In the genomic region with DNA sequence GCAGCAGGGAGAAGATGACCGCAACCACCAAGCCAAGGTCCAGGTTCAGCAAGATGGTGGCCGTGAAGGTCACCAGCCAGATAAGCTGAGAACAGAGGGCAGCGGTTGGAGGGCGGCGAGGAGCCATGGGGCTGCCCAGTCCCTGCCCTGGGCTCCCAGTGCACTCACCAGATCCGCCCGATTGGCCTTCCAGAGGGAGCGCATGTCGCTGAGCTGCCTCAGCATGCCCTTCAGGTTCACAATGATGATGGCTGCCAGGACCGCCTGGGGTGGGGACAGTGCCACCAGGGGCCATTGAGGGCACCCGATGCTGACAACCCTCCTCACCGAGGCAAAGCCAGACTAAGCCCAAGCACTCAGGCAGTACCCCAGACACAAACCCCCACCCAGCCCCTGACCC, we compare ENCODE assay signal across 26 cellular contexts. TPM values are rescaled to one million over a fixed set of nuclear protein-coding genes. Genes with fewer than 3 reads are reported as not detected.
DNase-seq lines count a peak whose midpoint lies in the region; ATAC-seq, FAIRE-seq and TF ChIP-seq lines count a peak whose summit lies in the region.
"Had no signal": no experiment of that assay in that cellular context is flagged by ENCODE, and none has a peak within 500 bp of the region (broad histone marks: within the 10 kb centered on the region; RNA-seq: fewer than 3 reads in every experiment).

No MANE protein-coding gene starts in this region.

- WGBS in K562 (ENCODE audit: insufficient coverage, low coverage, missing lambda C conversion rate): 93% methylated on average over 8 of the region's 12 CpGs
- WGBS in neuronal stem cell (ENCODE audit: extremely low coverage in 2 of 2, insufficient read length in 2 of 2, insufficient replicate concordance in 1 of 2), 2 donors: no CpG with 5 or more reads among the region's 12 CpGs

- H2AFZ ChIP-seq in K562 (ENCODE audit: low read depth, low read length) (no peak overlapping the region), neuronal stem cell (ENCODE audit: low read length) (no peak overlapping the region)
- H2AFZ ChIP-seq: GM23338 had no signal

- POLR2A ChIA-PET in K562 (lab: Yijun Ruan, JAX): no interaction called here

- H3K4ac ChIP-seq in neuronal stem cell (ENCODE audit: low read length): no peak overlapping the region

- no peaks in the 10 kb centered on the region for H3K9me3 ChIP-seq in K562 (replicated peaks; ENCODE audit: control insufficient read depth, insufficient read depth, low read depth, low read length)
- no peaks in the 10 kb centered on the region for H3K9me3 ChIP-seq in neuronal stem cell (replicated peaks in 1 of 2; ENCODE audit: control insufficient read depth in 2 of 2, insufficient read depth in 1 of 2, low read depth in 1 of 2, low read length in 2 of 2)
- H3K9me3 ChIP-seq in Peyer's patch: no peaks in the 10 kb centered on the region

- H3K9me3 Mint-ChIP-seq in natural killer cell treated with Interleukin-12 subunit alpha and Interleukin-12 subunit beta and Interleukin-15 and Interleukin-18, amount 100 ng/mL, for 72 hours: no peaks in the 10 kb centered on the region
- no peaks in the 10 kb centered on the region for H3K9me3 Mint-ChIP-seq in natural killer cell
- no peaks in the 10 kb centered on the region for H3K9me3 Mint-ChIP-seq in stimulated activated effector memory CD8-positive, alpha-beta T cell treated with anti-CD3 and anti-CD28 coated beads, Interleukin-12 subunit alpha, Interleukin-12 subunit beta, amount 100 ng/mL, for 72 hours
- H3K9me3 Mint-ChIP-seq: CD4-positive, alpha-beta memory T cell; GM23338; H9 had no signal

- FAIRE-seq in K562 (lab: Jason Lieb, UNC): no peak
- FAIRE-seq: GM12891, GM18507 had no signal

- no peak overlapping the region for H3K4me3 Mint-ChIP-seq in natural killer cell treated with Interleukin-12 subunit alpha and Interleukin-12 subunit beta and Interleukin-15 and Interleukin-18, amount 100 ng/mL, for 72 hours
- H3K4me3 Mint-ChIP-seq in natural killer cell: no peak overlapping the region
- no peak overlapping the region for H3K4me3 Mint-ChIP-seq in stimulated activated effector memory CD8-positive, alpha-beta T cell treated with anti-CD3 and anti-CD28 coated beads, Interleukin-12 subunit alpha, Interleukin-12 subunit beta, amount 100 ng/mL, for 72 hours
- H3K4me3 Mint-ChIP-seq: CD4-positive, alpha-beta memory T cell; GM23338; H9 had no signal

- in situ Hi-C loops in K562 (cut with MboI): no loop called here

- no peak for TF ChIP-seq CTCF in natural killer cell (IDR thresholded peaks at IDR 0.05)
- TF ChIP-seq CTCF in K562 (IDR thresholded peaks at IDR 0.05 in 2 of 3, conservative IDR thresholded peaks at IDR 0.05 in 1 of 3; ENCODE audit: insufficient read depth in 2 of 3, low read depth in 1 of 3, low read length in 3 of 3): no peak
- TF ChIP-seq CTCF in Peyer's patch (IDR thresholded peaks at IDR 0.05): no peak

- ATAC-seq in natural killer cell treated with Interleukin-12 subunit alpha and Interleukin-12 subunit beta and Interleukin-15 and Interleukin-18, amount 100 ng/mL, for 72 hours: no peak
- ATAC-seq in natural killer cell: no peak
- no peak for ATAC-seq in K562
- ATAC-seq in stimulated activated effector memory CD8-positive, alpha-beta T cell treated with anti-CD3 and anti-CD28 coated beads, Interleukin-12 subunit alpha, Interleukin-12 subunit beta, amount 100 ng/mL, for 72 hours: no peak
- ATAC-seq in HG03378 (IDR thresholded peaks at IDR 0.05; ENCODE audit: unreplicated experiment): no peak
- ATAC-seq: GM23338, HCT116 had no signal

- no peak overlapping the region for H3K23ac ChIP-seq in neuronal stem cell (ENCODE audit: low read depth, low read length, poor library complexity)

- no peaks in the 10 kb centered on the region for H4K20me1 ChIP-seq in K562 (replicated peaks; ENCODE audit: control insufficient read depth, insufficient read depth, low read length)

- H4K8ac ChIP-seq in neuronal stem cell (ENCODE audit: low read depth, low read length): no peak overlapping the region

- H3K36me3 Mint-ChIP-seq in natural killer cell treated with Interleukin-12 subunit alpha and Interleukin-12 subunit beta and Interleukin-15 and Interleukin-18, amount 100 ng/mL, for 72 hours: peaks cover 10% of the 10 kb centered on the region
- no peaks in the 10 kb centered on the region for H3K36me3 Mint-ChIP-seq in natural killer cell
- H3K36me3 Mint-ChIP-seq in stimulated activated effector memory CD8-positive, alpha-beta T cell treated with anti-CD3 and anti-CD28 coated beads, Interleukin-12 subunit alpha, Interleukin-12 subunit beta, amount 100 ng/mL, for 72 hours: peaks cover 55% of the 10 kb centered on the region

- peaks cover 7 to 12% of the 10 kb centered on the region in 2 donors for H3K4me1 Mint-ChIP-seq in natural killer cell treated with Interleukin-12 subunit alpha and Interleukin-12 subunit beta and Interleukin-15 and Interleukin-18, amount 100 ng/mL, for 72 hours (ENCODE audit: low read depth in 2 of 2)
- H3K4me1 Mint-ChIP-seq in natural killer cell: peaks cover 0 to 21% of the 10 kb centered on the region in 2 donors
- H3K4me1 Mint-ChIP-seq in stimulated activated effector memory CD8-positive, alpha-beta T cell treated with anti-CD3 and anti-CD28 coated beads, Interleukin-12 subunit alpha, Interleukin-12 subunit beta, amount 100 ng/mL, for 72 hours: peaks cover 23% of the 10 kb centered on the region

- H3K27ac ChIP-seq in K562 (ENCODE audit: extremely low read depth, low read depth, low read length) (no peak overlapping the region), neuronal stem cell (replicated peaks; ENCODE audit: low read length) (no peak overlapping the region), Peyer's patch (no peak overlapping the region)

- no TSS peak for BruUV-seq in K562 (replicated peaks; lab: Mats Ljungman, UMichigan)

- peak; percentile 46 for DNase-seq in natural killer cell treated with Interleukin-12 subunit alpha and Interleukin-12 subunit beta and Interleukin-15 and Interleukin-18, amount 100 ng/mL, for 72 hours (ENCODE audit: low spot score)
- DNase-seq in natural killer cell: no peak
- DNase-seq in K562 (ENCODE audit: extremely low read depth in 1 of 4, low spot score in 3 of 4): no peak
- no peak for DNase-seq in neuronal stem cell (ENCODE audit: low spot score)
- DNase-seq in stimulated activated effector memory CD8-positive, alpha-beta T cell treated with anti-CD3 and anti-CD28 coated beads, Interleukin-12 subunit alpha, Interleukin-12 subunit beta, amount 100 ng/mL, for 72 hours (ENCODE audit: low spot score in 2 of 2): no peak
- no peak for DNase-seq in Peyer's patch
- no peak for DNase-seq in stimulated activated CD4-positive, alpha-beta T cell treated with anti-CD3 and anti-CD28 coated beads, Interleukin-2, amount 100 ng/mL, for 24 hours
- DNase-seq: C1 segment of cervical spinal cord; Calu3; CD4-positive, alpha-beta memory T cell; COR-L47; DMS53; DMS79 treated with DMSO at 0.1 percent for 48 hours; GF-D8; H9 had no signal

- H3K27ac Mint-ChIP-seq in natural killer cell treated with Interleukin-12 subunit alpha and Interleukin-12 subunit beta and Interleukin-15 and Interleukin-18, amount 100 ng/mL, for 72 hours: no peak overlapping the region
- H3K27ac Mint-ChIP-seq in natural killer cell: no peak overlapping the region
- peak overlapping the region; percentile 61 for H3K27ac Mint-ChIP-seq in stimulated activated effector memory CD8-positive, alpha-beta T cell treated with anti-CD3 and anti-CD28 coated beads, Interleukin-12 subunit alpha, Interleukin-12 subunit beta, amount 100 ng/mL, for 72 hours
- H3K27ac Mint-ChIP-seq: CD4-positive, alpha-beta memory T cell had no signal

- no peak overlapping the region for H2BK15ac ChIP-seq in neuronal stem cell (ENCODE audit: low read length)

- CTCF ChIA-PET in K562 (lab: Yijun Ruan, JAX; ENCODE audit: low intra/inter-chr PET ratio): no interaction called here

- no peak for TF ChIP-seq RAD21 in K562 (CRISPR knock-in tag; conservative IDR thresholded peaks at IDR 0.05 in 1 of 2, IDR thresholded peaks at IDR 0.05 in 1 of 2)

- H3K18ac ChIP-seq in neuronal stem cell (ENCODE audit: low read length): peak overlapping the region; percentile 11

- peaks cover 7% of the 10 kb centered on the region for H3K79me1 ChIP-seq in neuronal stem cell (ENCODE audit: low read depth, low read length)

- H3K36me3 ChIP-seq in K562 (ENCODE audit: control insufficient read depth, insufficient read depth, low read length) (peaks cover 70% of the 10 kb centered on the region; the same call in 2 of the 3 replicates), neuronal stem cell (replicated peaks in 1 of 2; ENCODE audit: control insufficient read depth in 2 of 2, insufficient read depth in 2 of 2, low read length in 2 of 2) (peaks cover 66 to 87% of the 10 kb centered on the region in 2 donors), Peyer's patch (peaks cover 0 to 79% (median 0%) of the 10 kb centered on the region in 3 donors)

- peaks cover 0 to 13% of the 10 kb centered on the region in 2 experiments; a peak in 4 of 5 replicates for H3K4me1 ChIP-seq in K562 (replicated peaks in 1 of 2; ENCODE audit: control insufficient read depth in 2 of 2, insufficient read depth in 2 of 2, low read length in 2 of 2)
- H3K4me1 ChIP-seq in neuronal stem cell (ENCODE audit: control insufficient read depth in 2 of 2, insufficient read depth in 1 of 2, low read depth in 1 of 2, low read length in 2 of 2): peaks cover 5 to 8% of the 10 kb centered on the region in 2 donors
- peaks cover 0 to 14% (median 2%) of the 10 kb centered on the region in 4 donors for H3K4me1 ChIP-seq in Peyer's patch

- no peak for TF ChIP-seq POLR2A in K562 (conservative IDR thresholded peaks at IDR 0.05)
- TF ChIP-seq POLR2A in Peyer's patch (IDR thresholded peaks at IDR 0.05): no peak

- peaks cover 4% of the 10 kb centered on the region for H3K9me1 ChIP-seq in K562 (ENCODE audit: control insufficient read depth, insufficient read depth, low read length)

- H3K4me3 ChIP-seq in K562 (no peak overlapping the region), neuronal stem cell (ENCODE audit: low read length in 2 of 2) (peak overlapping the region in 1 of 2 donors; percentile 42), Peyer's patch (no peak overlapping the region)
- H3K4me3 ChIP-seq: GM23338 had no signal

- intact Hi-C loops in natural killer cell (cut with micrococcal nuclease) (no loop called here), K562 (cut with micrococcal nuclease) (no loop called here)

- no peak overlapping the region for H3K9ac ChIP-seq in K562 (ENCODE audit: insufficient read depth in 1 of 2, low read depth in 2 of 2, low read length in 2 of 2)
- no peak overlapping the region for H3K9ac ChIP-seq in neuronal stem cell (ENCODE audit: low read depth, low read length, poor library complexity)

- H2BK120ac ChIP-seq in neuronal stem cell (ENCODE audit: low read depth, low read length): no peak overlapping the region

- no peak overlapping the region for H4K91ac ChIP-seq in neuronal stem cell (ENCODE audit: low read depth, low read length, poor library complexity)

- no peak overlapping the region for H3K14ac ChIP-seq in neuronal stem cell (ENCODE audit: low read length)

- H3K79me2 ChIP-seq in K562 (ENCODE audit: control insufficient read depth, insufficient read depth, low read length): peaks cover 8% of the 10 kb centered on the region

- H3K4me2 ChIP-seq in K562 (ENCODE audit: insufficient read depth, low read length) (no peak overlapping the region), neuronal stem cell (ENCODE audit: insufficient read depth, low read length, poor library complexity, severe bottlenecking) (no peak overlapping the region)
- H3K4me2 ChIP-seq: GM23338 had no signal

- no peak for TF ChIP-seq EP300 in K562 (IDR thresholded peaks at IDR 0.05; ENCODE audit: low read length)

- no peak overlapping the region for H2BK5ac ChIP-seq in neuronal stem cell (ENCODE audit: low read length)

- no peak overlapping the region for H2BK12ac ChIP-seq in neuronal stem cell (ENCODE audit: low read length)

- H2AK5ac ChIP-seq in neuronal stem cell (ENCODE audit: low read depth, low read length): no peak overlapping the region

- H3K27me3 ChIP-seq in K562 (ENCODE audit: control insufficient read depth in 2 of 2, insufficient read depth in 2 of 2, low read length in 2 of 2) (no peaks in the 10 kb centered on the region), neuronal stem cell (ENCODE audit: control insufficient read depth in 3 of 3, insufficient read depth in 3 of 3, low read depth in 1 of 3, low read length in 3 of 3) (no peaks in the 10 kb centered on the region), Peyer's patch (no peaks in the 10 kb centered on the region)

- H3K27me3 Mint-ChIP-seq in natural killer cell treated with Interleukin-12 subunit alpha and Interleukin-12 subunit beta and Interleukin-15 and Interleukin-18, amount 100 ng/mL, for 72 hours: no peaks in the 10 kb centered on the region
- no peaks in the 10 kb centered on the region for H3K27me3 Mint-ChIP-seq in natural killer cell (ENCODE audit: low read depth in 2 of 2)
- H3K27me3 Mint-ChIP-seq: CD4-positive, alpha-beta memory T cell had no signal

RNA-seq across cellular contexts. Expression of a gene that starts 5.4 kb away (rescaled TPM):
- total RNA-seq in natural killer cell treated with Interleukin-12 subunit alpha and Interleukin-12 subunit beta and Interleukin-15 and Interleukin-18, amount 100 ng/mL, for 72 hours: 10 to 100 TPM; 31.3 to 62.4 TPM
- 10 to 100 TPM; 25.8 to 37.6 (median 32.3) TPM for total RNA-seq in natural killer cell
- total RNA-seq in K562 (2011; cell fraction: chromatin; rRNA removed; ENCODE audit: low replicate concordance): 176 and 387 TPM in 2 replicates
- 251 and 260 TPM in 2 replicates for total RNA-seq in K562 (2011; cell fraction: nucleolus; rRNA removed)
- total RNA-seq in K562 (2011; cell fraction: nucleoplasm; rRNA removed): 183 and 192 TPM in 2 replicates
- total RNA-seq in K562 (2014; rRNA removed): 14.8 and 22.2 TPM in 2 replicates
- 7.1 and 10.5 TPM in 2 replicates for total RNA-seq in K562 (2014; rRNA removed; fragmentation: Illumina TruSeq; extraction: Trizol)
- 11.9 and 12.4 TPM in 2 replicates for total RNA-seq in K562 (2015; rRNA removed; fragmentation: Illumina TruSeq; extraction: Trizol)
- total RNA-seq in K562 (2021): 26.5 and 27.2 TPM in 2 replicates
- polyA plus RNA-seq in K562 (2011; rRNA removed): 20.4 and 42.8 TPM in 2 replicates
- polyA plus RNA-seq in K562 (2011; cell fraction: cytosol; rRNA removed): 28.1 and 30.5 TPM in 2 replicates
- 437 and 444 TPM in 2 replicates for polyA plus RNA-seq in K562 (2011; cell fraction: nucleus; rRNA removed)
- 25.1 and 26.5 TPM in 2 replicates for polyA plus RNA-seq in K562 (2012)
- 19.7 and 21.0 TPM in 2 replicates for polyA plus RNA-seq in K562 (2014; fragmentation: Illumina TruSeq; extraction: Trizol)
- polyA plus RNA-seq in K562 (2014; fragmentation: Nextera tagmentation; extraction: Ambion mirVana): 1 to 10 TPM; 2.1 to 4.5 TPM
- polyA plus RNA-seq in K562 (2014; rRNA removed): 24.8 and 26.6 TPM in 2 replicates
- 21.2 and 21.7 TPM in 2 replicates for polyA minus RNA-seq in K562 (2011; rRNA and poly(A)+ RNA removed)
- 21.2 and 26.8 TPM in 2 replicates for polyA minus RNA-seq in K562 (2011; cell fraction: cytosol; rRNA and poly(A)+ RNA removed)
- 95.1 and 104 TPM in 2 replicates for polyA minus RNA-seq in K562 (2011; cell fraction: nucleus; rRNA and poly(A)+ RNA removed)
- 30.0 TPM for polyA plus RNA-seq in neuronal stem cell (2013, experiment 1 of 2)
- polyA plus RNA-seq in neuronal stem cell (2013, experiment 2 of 2): 29.9 TPM
- total RNA-seq in Peyer's patch: 100 to 1,000 TPM; 143 to 249 (median 194) TPM

RNA-seq across cellular contexts. Expression of a gene that starts 8.3 kb away (rescaled TPM):
- total RNA-seq in natural killer cell treated with Interleukin-12 subunit alpha and Interleukin-12 subunit beta and Interleukin-15 and Interleukin-18, amount 100 ng/mL, for 72 hours: not detected
- total RNA-seq in natural killer cell (not detected), K562 (2014; rRNA removed) (not detected in 2 replicates), K562 (2014; rRNA removed; fragmentation: Illumina TruSeq; extraction: Trizol) (not detected in 2 replicates), K562 (2015; rRNA removed; fragmentation: Illumina TruSeq; extraction: Trizol) (not detected in 2 replicates), K562 (2021) (not detected in 2 replicates), Peyer's patch (not detected)
- not detected in 2 replicates for total RNA-seq in K562 (2011; cell fraction: chromatin; rRNA removed; ENCODE audit: low replicate concordance)
- not detected in 2 replicates for total RNA-seq in K562 (2011; cell fraction: nucleolus; rRNA removed)
- not detected in 2 replicates for total RNA-seq in K562 (2011; cell fraction: nucleoplasm; rRNA removed)
- polyA plus RNA-seq in K562 (2011; rRNA removed) (not detected in 2 replicates), K562 (2014; fragmentation: Illumina TruSeq; extraction: Trizol) (not detected in 2 replicates), K562 (2014; fragmentation: Nextera tagmentation; extraction: Ambion mirVana) (not detected), K562 (2014; rRNA removed) (not detected in 2 replicates)
- polyA plus RNA-seq in K562 (2011; cell fraction: cytosol; rRNA removed): not detected in 2 replicates
- not detected in 2 replicates for polyA plus RNA-seq in K562 (2011; cell fraction: nucleus; rRNA removed)
- polyA plus RNA-seq in K562 (2012): not detected in 2 replicates
- not detected in 2 replicates for polyA minus RNA-seq in K562 (2011; rRNA and poly(A)+ RNA removed)
- not detected in 2 replicates for polyA minus RNA-seq in K562 (2011; cell fraction: cytosol; rRNA and poly(A)+ RNA removed)
- polyA minus RNA-seq in K562 (2011; cell fraction: nucleus; rRNA and poly(A)+ RNA removed): not detected in 2 replicates
- 0.15 TPM for polyA plus RNA-seq in neuronal stem cell (2013, experiment 1 of 2)
- not detected for polyA plus RNA-seq in neuronal stem cell (2013, experiment 2 of 2)
- total RNA-seq: A172; A673; Calu3; CD4-positive, alpha-beta memory T cell; Daoy; G401; GM23338; H4 had no signal
- polyA plus RNA-seq: BJ; CD4-positive, alpha-beta memory T cell; GM23338 had no signal

RNA-seq across cellular contexts. Expression of a gene that starts 20.4 kb away (rescaled TPM):
- total RNA-seq in natural killer cell treated with Interleukin-12 subunit alpha and Interleukin-12 subunit beta and Interleukin-15 and Interleukin-18, amount 100 ng/mL, for 72 hours: 100 to 1,000 TPM; 171 to 211 TPM
- total RNA-seq in natural killer cell (100 to 1,000 TPM; 117 to 139 (median 124) TPM), K562 (2014; rRNA removed) (237 and 300 TPM in 2 replicates), K562 (2014; rRNA removed; fragmentation: Illumina TruSeq; extraction: Trizol) (167 and 219 TPM in 2 replicates), K562 (2015; rRNA removed; fragmentation: Illumina TruSeq; extraction: Trizol) (249 and 268 TPM in 2 replicates), K562 (2021) (288 and 299 TPM in 2 replicates), Peyer's patch (100 to 1,000 TPM; 313 to 857 (median 761) TPM)
- 163 and 409 TPM in 2 replicates for total RNA-seq in K562 (2011; cell fraction: chromatin; rRNA removed; ENCODE audit: low replicate concordance)
- 323 and 415 TPM in 2 replicates for total RNA-seq in K562 (2011; cell fraction: nucleolus; rRNA removed)
- 204 and 237 TPM in 2 replicates for total RNA-seq in K562 (2011; cell fraction: nucleoplasm; rRNA removed)
- polyA plus RNA-seq in K562 (2011; rRNA removed) (424 and 448 TPM in 2 replicates), K562 (2014; fragmentation: Illumina TruSeq; extraction: Trizol) (253 and 318 TPM in 2 replicates), K562 (2014; fragmentation: Nextera tagmentation; extraction: Ambion mirVana) (100 to 1,000 TPM; 125 to 181 TPM), K562 (2014; rRNA removed) (274 and 293 TPM in 2 replicates)
- 573 and 695 TPM in 2 replicates for polyA plus RNA-seq in K562 (2011; cell fraction: cytosol; rRNA removed)
- polyA plus RNA-seq in K562 (2011; cell fraction: nucleus; rRNA removed): 460 and 505 TPM in 2 replicates
- 235 and 311 TPM in 2 replicates for polyA plus RNA-seq in K562 (2012)
- polyA minus RNA-seq in K562 (2011; rRNA and poly(A)+ RNA removed): 501 and 672 TPM in 2 replicates
- polyA minus RNA-seq in K562 (2011; cell fraction: cytosol; rRNA and poly(A)+ RNA removed): 336 and 338 TPM in 2 replicates
- 126 and 184 TPM in 2 replicates for polyA minus RNA-seq in K562 (2011; cell fraction: nucleus; rRNA and poly(A)+ RNA removed)
- polyA plus RNA-seq in neuronal stem cell (2013, experiment 1 of 2): 137 TPM
- polyA plus RNA-seq in neuronal stem cell (2013, experiment 2 of 2): 134 TPM

RNA-seq across cellular contexts. Expression of a gene that starts 32.8 kb away (rescaled TPM):
- total RNA-seq in natural killer cell treated with Interleukin-12 subunit alpha and Interleukin-12 subunit beta and Interleukin-15 and Interleukin-18, amount 100 ng/mL, for 72 hours: 10 to 100 TPM in 1 of 2 donors, 1 to 10 TPM in 1; 4.4 to 20.1 TPM
- total RNA-seq in natural killer cell (1 to 10 TPM; 2.0 to 3.4 (median 2.6) TPM), K562 (2014; rRNA removed) (0.64 and 0.98 TPM in 2 replicates), K562 (2014; rRNA removed; fragmentation: Illumina TruSeq; extraction: Trizol) (0.47 and 0.48 TPM in 2 replicates), K562 (2015; rRNA removed; fragmentation: Illumina TruSeq; extraction: Trizol) (0.76 and 0.79 TPM in 2 replicates), K562 (2021) (1.6 and 2.1 TPM in 2 replicates), Peyer's patch (1 to 10 TPM; 2.3 to 5.0 (median 2.9) TPM)
- total RNA-seq in K562 (2011; cell fraction: chromatin; rRNA removed; ENCODE audit: low replicate concordance): 5.4 and 13.8 TPM in 2 replicates
- 7.0 and 9.3 TPM in 2 replicates for total RNA-seq in K562 (2011; cell fraction: nucleolus; rRNA removed)
- 6.1 and 6.5 TPM in 2 replicates for total RNA-seq in K562 (2011; cell fraction: nucleoplasm; rRNA removed)
- polyA plus RNA-seq in K562 (2011; rRNA removed) (0.84 and 0.93 TPM in 2 replicates), K562 (2014; fragmentation: Illumina TruSeq; extraction: Trizol) (1.1 and 1.5 TPM in 2 replicates), K562 (2014; fragmentation: Nextera tagmentation; extraction: Ambion mirVana) (under 1 TPM; 0.10 to 0.20 TPM), K562 (2014; rRNA removed) (1.3 and 2.7 TPM in 2 replicates)
- polyA plus RNA-seq in K562 (2011; cell fraction: cytosol; rRNA removed): 0.87 and 1.8 TPM in 2 replicates
- 5.5 and 8.2 TPM in 2 replicates for polyA plus RNA-seq in K562 (2011; cell fraction: nucleus; rRNA removed)
- polyA plus RNA-seq in K562 (2012): 1.5 and 1.6 TPM in 2 replicates
- 0.78 and 1.9 TPM in 2 replicates for polyA minus RNA-seq in K562 (2011; rRNA and poly(A)+ RNA removed)
- polyA minus RNA-seq in K562 (2011; cell fraction: cytosol; rRNA and poly(A)+ RNA removed): 1.8 and 2.0 TPM in 2 replicates
- 2.7 and 3.0 TPM in 2 replicates for polyA minus RNA-seq in K562 (2011; cell fraction: nucleus; rRNA and poly(A)+ RNA removed)
- polyA plus RNA-seq in neuronal stem cell (2013, experiment 1 of 2): 8.4 TPM
- 8.5 TPM for polyA plus RNA-seq in neuronal stem cell (2013, experiment 2 of 2)

RNA-seq across cellular contexts. Expression of a gene that starts 34.8 kb away (rescaled TPM):
- total RNA-seq in natural killer cell treated with Interleukin-12 subunit alpha and Interleukin-12 subunit beta and Interleukin-15 and Interleukin-18, amount 100 ng/mL, for 72 hours: 1 to 10 TPM; 1.5 to 1.8 TPM
- total RNA-seq in natural killer cell: 1 to 10 TPM in 2 of 3 donors, under 1 TPM in 1; 0.54 to 1.7 (median 1.4) TPM
- total RNA-seq in K562 (2011; cell fraction: chromatin; rRNA removed; ENCODE audit: low replicate concordance): 1.7 and 5.0 TPM in 2 replicates
- total RNA-seq in K562 (2011; cell fraction: nucleolus; rRNA removed): 2.9 and 4.5 TPM in 2 replicates
- 1.5 and 2.3 TPM in 2 replicates for total RNA-seq in K562 (2011; cell fraction: nucleoplasm; rRNA removed)
- total RNA-seq in K562 (2014; rRNA removed): 0.09 and 0.61 TPM in 2 replicates
- total RNA-seq in K562 (2014; rRNA removed; fragmentation: Illumina TruSeq; extraction: Trizol): 0.03 TPM in 1 of 2 replicates, not detected in the other
- 0.14 and 0.38 TPM in 2 replicates for total RNA-seq in K562 (2015; rRNA removed; fragmentation: Illumina TruSeq; extraction: Trizol)
- 0.31 and 0.49 TPM in 2 replicates for total RNA-seq in K562 (2021)
- polyA plus RNA-seq in K562 (2011; rRNA removed): 0.39 and 0.83 TPM in 2 replicates
- polyA plus RNA-seq in K562 (2011; cell fraction: cytosol; rRNA removed): 0.22 TPM in 2 replicates
- 8.7 and 11.5 TPM in 2 replicates for polyA plus RNA-seq in K562 (2011; cell fraction: nucleus; rRNA removed)
- polyA plus RNA-seq in K562 (2012): 0.87 and 4.2 TPM in 2 replicates
- 0.17 and 0.43 TPM in 2 replicates for polyA plus RNA-seq in K562 (2014; fragmentation: Illumina TruSeq; extraction: Trizol)
- polyA plus RNA-seq in K562 (2014; fragmentation: Nextera tagmentation; extraction: Ambion mirVana): not detected
- 0.28 and 0.66 TPM in 2 replicates for polyA plus RNA-seq in K562 (2014; rRNA removed)
- 0.07 TPM in 1 of 2 replicates, not detected in the other for polyA minus RNA-seq in K562 (2011; rRNA and poly(A)+ RNA removed)
- polyA minus RNA-seq in K562 (2011; cell fraction: cytosol; rRNA and poly(A)+ RNA removed): 0.29 and 2.9 TPM in 2 replicates
- 1.1 and 1.6 TPM in 2 replicates for polyA minus RNA-seq in K562 (2011; cell fraction: nucleus; rRNA and poly(A)+ RNA removed)
- polyA plus RNA-seq in neuronal stem cell (2013, experiment 1 of 2): 8.2 TPM
- 7.8 TPM for polyA plus RNA-seq in neuronal stem cell (2013, experiment 2 of 2)
- total RNA-seq in Peyer's patch: 100 to 1,000 TPM in 1 of 4 donors, 10 to 100 TPM in 2, 1 to 10 TPM in 1; 7.5 to 101 (median 21.7) TPM
- polyA plus RNA-seq: CD4-positive, alpha-beta memory T cell had no signal
